ENCODE assay signal across 2 cellular contexts in the genomic region with DNA sequence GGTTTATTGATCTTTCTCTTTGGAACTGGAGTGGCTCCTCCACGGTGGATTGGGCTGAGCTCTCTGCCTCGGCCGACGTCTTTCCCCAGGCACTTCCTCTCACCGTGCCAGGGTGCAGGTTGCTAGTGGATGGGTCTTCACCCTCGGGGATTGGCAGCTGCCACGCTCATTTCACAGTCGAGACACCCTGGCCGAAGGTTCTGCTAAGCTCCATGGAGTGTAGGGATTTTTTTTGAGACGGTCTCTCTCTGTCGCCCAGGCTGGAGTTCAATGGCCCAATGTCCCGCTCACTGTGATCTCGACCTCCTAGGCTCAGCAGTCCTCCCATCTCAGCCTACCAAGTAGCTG.
A peak's percentile ranks its signal among the peaks of the same experiment; 100 is the strongest.
TF ChIP-seq lines count a peak whose summit lies in the region.

No MANE protein-coding gene starts in this region.

TF ChIP-seq in liver, 16 proteins besides CTCF, POLR2A, EP300 and RAD21 (continued from another document):
- TF ChIP-seq, protein P1, sequence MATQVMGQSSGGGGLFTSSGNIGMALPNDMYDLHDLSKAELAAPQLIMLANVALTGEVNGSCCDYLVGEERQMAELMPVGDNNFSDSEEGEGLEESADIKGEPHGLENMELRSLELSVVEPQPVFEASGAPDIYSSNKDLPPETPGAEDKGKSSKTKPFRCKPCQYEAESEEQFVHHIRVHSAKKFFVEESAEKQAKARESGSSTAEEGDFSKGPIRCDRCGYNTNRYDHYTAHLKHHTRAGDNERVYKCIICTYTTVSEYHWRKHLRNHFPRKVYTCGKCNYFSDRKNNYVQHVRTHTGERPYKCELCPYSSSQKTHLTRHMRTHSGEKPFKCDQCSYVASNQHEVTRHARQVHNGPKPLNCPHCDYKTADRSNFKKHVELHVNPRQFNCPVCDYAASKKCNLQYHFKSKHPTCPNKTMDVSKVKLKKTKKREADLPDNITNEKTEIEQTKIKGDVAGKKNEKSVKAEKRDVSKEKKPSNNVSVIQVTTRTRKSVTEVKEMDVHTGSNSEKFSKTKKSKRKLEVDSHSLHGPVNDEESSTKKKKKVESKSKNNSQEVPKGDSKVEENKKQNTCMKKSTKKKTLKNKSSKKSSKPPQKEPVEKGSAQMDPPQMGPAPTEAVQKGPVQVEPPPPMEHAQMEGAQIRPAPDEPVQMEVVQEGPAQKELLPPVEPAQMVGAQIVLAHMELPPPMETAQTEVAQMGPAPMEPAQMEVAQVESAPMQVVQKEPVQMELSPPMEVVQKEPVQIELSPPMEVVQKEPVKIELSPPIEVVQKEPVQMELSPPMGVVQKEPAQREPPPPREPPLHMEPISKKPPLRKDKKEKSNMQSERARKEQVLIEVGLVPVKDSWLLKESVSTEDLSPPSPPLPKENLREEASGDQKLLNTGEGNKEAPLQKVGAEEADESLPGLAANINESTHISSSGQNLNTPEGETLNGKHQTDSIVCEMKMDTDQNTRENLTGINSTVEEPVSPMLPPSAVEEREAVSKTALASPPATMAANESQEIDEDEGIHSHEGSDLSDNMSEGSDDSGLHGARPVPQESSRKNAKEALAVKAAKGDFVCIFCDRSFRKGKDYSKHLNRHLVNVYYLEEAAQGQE (IDR thresholded peaks at IDR 0.05), result no peak
- TF ChIP-seq YY1 (IDR thresholded peaks at IDR 0.05), result no peak
- TF ChIP-seq RXRA (IDR thresholded peaks at IDR 0.05), result peak; percentile 61 to 89
- TF ChIP-seq, protein P2, sequence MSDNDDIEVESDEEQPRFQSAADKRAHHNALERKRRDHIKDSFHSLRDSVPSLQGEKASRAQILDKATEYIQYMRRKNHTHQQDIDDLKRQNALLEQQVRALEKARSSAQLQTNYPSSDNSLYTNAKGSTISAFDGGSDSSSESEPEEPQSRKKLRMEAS (IDR thresholded peaks at IDR 0.05), result no peak
- no peak for TF ChIP-seq GABPA (IDR thresholded peaks at IDR 0.05 in 1 of 2, conservative IDR thresholded peaks at IDR 0.05 in 1 of 2)
- TF ChIP-seq TAF1 (conservative IDR thresholded peaks at IDR 0.05), result no peak
- TF ChIP-seq, protein P3, sequence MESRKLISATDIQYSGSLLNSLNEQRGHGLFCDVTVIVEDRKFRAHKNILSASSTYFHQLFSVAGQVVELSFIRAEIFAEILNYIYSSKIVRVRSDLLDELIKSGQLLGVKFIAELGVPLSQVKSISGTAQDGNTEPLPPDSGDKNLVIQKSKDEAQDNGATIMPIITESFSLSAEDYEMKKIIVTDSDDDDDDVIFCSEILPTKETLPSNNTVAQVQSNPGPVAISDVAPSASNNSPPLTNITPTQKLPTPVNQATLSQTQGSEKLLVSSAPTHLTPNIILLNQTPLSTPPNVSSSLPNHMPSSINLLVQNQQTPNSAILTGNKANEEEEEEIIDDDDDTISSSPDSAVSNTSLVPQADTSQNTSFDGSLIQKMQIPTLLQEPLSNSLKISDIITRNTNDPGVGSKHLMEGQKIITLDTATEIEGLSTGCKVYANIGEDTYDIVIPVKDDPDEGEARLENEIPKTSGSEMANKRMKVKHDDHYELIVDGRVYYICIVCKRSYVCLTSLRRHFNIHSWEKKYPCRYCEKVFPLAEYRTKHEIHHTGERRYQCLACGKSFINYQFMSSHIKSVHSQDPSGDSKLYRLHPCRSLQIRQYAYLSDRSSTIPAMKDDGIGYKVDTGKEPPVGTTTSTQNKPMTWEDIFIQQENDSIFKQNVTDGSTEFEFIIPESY (IDR thresholded peaks at IDR 0.05), result no peak
- peak; percentile 24 for TF ChIP-seq NR2F2 (IDR thresholded peaks at IDR 0.05)

TF ChIP-seq in HepG2, 621 proteins besides CTCF, POLR2A, EP300 and RAD21 (continued from another document):
- TF ChIP-seq, protein P4, sequence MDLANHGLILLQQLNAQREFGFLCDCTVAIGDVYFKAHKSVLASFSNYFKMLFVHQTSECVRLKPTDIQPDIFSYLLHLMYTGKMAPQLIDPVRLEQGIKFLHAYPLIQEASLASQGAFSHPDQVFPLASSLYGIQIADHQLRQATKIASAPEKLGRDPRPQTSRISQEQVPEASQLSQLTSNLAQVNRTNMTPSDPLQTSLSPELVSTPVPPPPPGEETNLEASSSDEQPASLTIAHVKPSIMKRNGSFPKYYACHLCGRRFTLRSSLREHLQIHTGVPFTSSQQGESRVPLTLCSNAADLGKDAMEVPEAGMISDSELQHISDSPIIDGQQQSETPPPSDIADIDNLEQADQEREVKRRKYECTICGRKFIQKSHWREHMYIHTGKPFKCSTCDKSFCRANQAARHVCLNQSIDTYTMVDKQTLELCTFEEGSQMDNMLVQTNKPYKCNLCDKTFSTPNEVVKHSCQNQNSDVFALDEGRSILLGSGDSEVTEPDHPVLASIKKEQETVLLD (CRISPR knock-in tag; IDR thresholded peaks at IDR 0.05; ENCODE audit: low read depth), result no peak
- no peak for TF ChIP-seq ZNF230 (CRISPR knock-in tag; IDR thresholded peaks at IDR 0.05)
- no peak for TF ChIP-seq ZNF749 (CRISPR knock-in tag; IDR thresholded peaks at IDR 0.05; ENCODE audit: borderline replicate concordance)
- TF ChIP-seq, protein P5, sequence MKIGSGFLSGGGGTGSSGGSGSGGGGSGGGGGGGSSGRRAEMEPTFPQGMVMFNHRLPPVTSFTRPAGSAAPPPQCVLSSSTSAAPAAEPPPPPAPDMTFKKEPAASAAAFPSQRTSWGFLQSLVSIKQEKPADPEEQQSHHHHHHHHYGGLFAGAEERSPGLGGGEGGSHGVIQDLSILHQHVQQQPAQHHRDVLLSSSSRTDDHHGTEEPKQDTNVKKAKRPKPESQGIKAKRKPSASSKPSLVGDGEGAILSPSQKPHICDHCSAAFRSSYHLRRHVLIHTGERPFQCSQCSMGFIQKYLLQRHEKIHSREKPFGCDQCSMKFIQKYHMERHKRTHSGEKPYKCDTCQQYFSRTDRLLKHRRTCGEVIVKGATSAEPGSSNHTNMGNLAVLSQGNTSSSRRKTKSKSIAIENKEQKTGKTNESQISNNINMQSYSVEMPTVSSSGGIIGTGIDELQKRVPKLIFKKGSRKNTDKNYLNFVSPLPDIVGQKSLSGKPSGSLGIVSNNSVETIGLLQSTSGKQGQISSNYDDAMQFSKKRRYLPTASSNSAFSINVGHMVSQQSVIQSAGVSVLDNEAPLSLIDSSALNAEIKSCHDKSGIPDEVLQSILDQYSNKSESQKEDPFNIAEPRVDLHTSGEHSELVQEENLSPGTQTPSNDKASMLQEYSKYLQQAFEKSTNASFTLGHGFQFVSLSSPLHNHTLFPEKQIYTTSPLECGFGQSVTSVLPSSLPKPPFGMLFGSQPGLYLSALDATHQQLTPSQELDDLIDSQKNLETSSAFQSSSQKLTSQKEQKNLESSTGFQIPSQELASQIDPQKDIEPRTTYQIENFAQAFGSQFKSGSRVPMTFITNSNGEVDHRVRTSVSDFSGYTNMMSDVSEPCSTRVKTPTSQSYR (CRISPR knock-in tag; IDR thresholded peaks at IDR 0.05; ENCODE audit: borderline replicate concordance), result no peak
- TF ChIP-seq, protein P6, sequence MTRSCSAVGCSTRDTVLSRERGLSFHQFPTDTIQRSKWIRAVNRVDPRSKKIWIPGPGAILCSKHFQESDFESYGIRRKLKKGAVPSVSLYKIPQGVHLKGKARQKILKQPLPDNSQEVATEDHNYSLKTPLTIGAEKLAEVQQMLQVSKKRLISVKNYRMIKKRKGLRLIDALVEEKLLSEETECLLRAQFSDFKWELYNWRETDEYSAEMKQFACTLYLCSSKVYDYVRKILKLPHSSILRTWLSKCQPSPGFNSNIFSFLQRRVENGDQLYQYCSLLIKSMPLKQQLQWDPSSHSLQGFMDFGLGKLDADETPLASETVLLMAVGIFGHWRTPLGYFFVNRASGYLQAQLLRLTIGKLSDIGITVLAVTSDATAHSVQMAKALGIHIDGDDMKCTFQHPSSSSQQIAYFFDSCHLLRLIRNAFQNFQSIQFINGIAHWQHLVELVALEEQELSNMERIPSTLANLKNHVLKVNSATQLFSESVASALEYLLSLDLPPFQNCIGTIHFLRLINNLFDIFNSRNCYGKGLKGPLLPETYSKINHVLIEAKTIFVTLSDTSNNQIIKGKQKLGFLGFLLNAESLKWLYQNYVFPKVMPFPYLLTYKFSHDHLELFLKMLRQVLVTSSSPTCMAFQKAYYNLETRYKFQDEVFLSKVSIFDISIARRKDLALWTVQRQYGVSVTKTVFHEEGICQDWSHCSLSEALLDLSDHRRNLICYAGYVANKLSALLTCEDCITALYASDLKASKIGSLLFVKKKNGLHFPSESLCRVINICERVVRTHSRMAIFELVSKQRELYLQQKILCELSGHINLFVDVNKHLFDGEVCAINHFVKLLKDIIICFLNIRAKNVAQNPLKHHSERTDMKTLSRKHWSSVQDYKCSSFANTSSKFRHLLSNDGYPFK (CRISPR knock-in tag; IDR thresholded peaks at IDR 0.05; ENCODE audit: borderline replicate concordance), result no peak
- TF ChIP-seq SRF (IDR thresholded peaks at IDR 0.05; ENCODE audit: low read depth, low read length), result no peak
